ENCODE assay signal across 11 cellular contexts in genomic region chr22:17867160-17867785, GRCh38.
DNase-seq lines count a peak whose midpoint lies in the region; TF ChIP-seq lines count a peak whose summit lies in the region.
"Had no signal": no experiment of that assay in that cellular context is flagged by ENCODE, and none has a peak within 500 bp of the region (broad histone marks: within the 10 kb centered on the region; RNA-seq: fewer than 3 reads in every experiment).

No MANE protein-coding gene starts in this region.

- no peaks in the 10 kb centered on the region for H3K9me3 Mint-ChIP-seq in activated CD4-positive, alpha-beta T cell treated with anti-CD3 and anti-CD28 coated beads, Interleukin-2, amount 10 ng/mL, durations not matched to agents 7 days and 5 days
- peaks cover 4% of the 10 kb centered on the region for H3K9me3 Mint-ChIP-seq in glutamatergic neuron (ENCODE audit: unreplicated experiment)
- H3K9me3 Mint-ChIP-seq: central memory CD8-positive, alpha-beta T cell; WTC11 had no signal

- DNase-seq in NCI-H1092 treated with DMSO at 0.1 percent for 48 hours (lab: John Stamatoyannopoulos, UW) (peak; percentile 37), erythroblast (lab: John Stamatoyannopoulos, UW) (peak; percentile 30 to 34), glutamatergic neuron (no peak)
- DNase-seq in activated CD4-positive, alpha-beta T cell treated with anti-CD3 and anti-CD28 coated beads, Interleukin-2, amount 10 ng/mL, durations not matched to agents 7 days and 5 days = no peak
- DNase-seq in activated naive CD4-positive, alpha-beta T cell treated with anti-CD3 and anti-CD28 coated beads, Interleukin-2, amount 50 U/mL, for 16 hours = no peak
- DNase-seq in activated CD4-positive, alpha-beta T cell treated with anti-CD3 and anti-CD28 coated beads, Interleukin-2, amount 50 U/mL, for 4 hours = no peak
- DNase-seq: NCI-H187 treated with DMSO at 0.1 percent for 48 hours had no signal

- H4K20me1 ChIP-seq in BLaER1 treated with 17β-estradiol and CSF1 and Interleukin-3, amounts not matched to agents 10 nM and 100 nM = peaks cover 0 to 52% (median 0%) of the 10 kb centered on the region in 11 experiments; a peak in 4 of 22 replicates

- no peak for TF ChIP-seq POLR2A in erythroblast (IDR thresholded peaks at IDR 0.05; ENCODE audit: low read length)

- H3K27me3 ChIP-seq in BLaER1 treated with 17β-estradiol and CSF1 and Interleukin-3, amounts not matched to agents 10 nM and 100 nM = no peaks in the 10 kb centered on the region
- no peaks in the 10 kb centered on the region for H3K27me3 ChIP-seq in parathyroid adenoma (ENCODE audit: control insufficient read depth, insufficient read depth, low read length)

- H3K4me3 ChIP-seq in BLaER1 treated with 17β-estradiol and CSF1 and Interleukin-3, amounts not matched to agents 10 nM and 100 nM = no peak overlapping the region
- H3K4me3 ChIP-seq in parathyroid adenoma (ENCODE audit: low read depth, low read length) = no peak overlapping the region

- H3K9me3 ChIP-seq in BLaER1 treated with 17β-estradiol and CSF1 and Interleukin-3, amounts not matched to agents 10 nM and 100 nM (replicated peaks in 1 of 11) = no peaks in the 10 kb centered on the region
- H3K9me3 ChIP-seq in parathyroid adenoma (ENCODE audit: control insufficient read depth, low read length) = no peaks in the 10 kb centered on the region

- H3K4me3 Mint-ChIP-seq in activated CD4-positive, alpha-beta T cell treated with anti-CD3 and anti-CD28 coated beads, Interleukin-2, amount 10 ng/mL, durations not matched to agents 7 days and 5 days = no peak overlapping the region
- H3K4me3 Mint-ChIP-seq in glutamatergic neuron (ENCODE audit: unreplicated experiment) = no peak overlapping the region
- H3K4me3 Mint-ChIP-seq: central memory CD8-positive, alpha-beta T cell; WTC11 had no signal

- no peak overlapping the region for H3K27ac Mint-ChIP-seq in activated CD4-positive, alpha-beta T cell treated with anti-CD3 and anti-CD28 coated beads, Interleukin-2, amount 10 ng/mL, durations not matched to agents 7 days and 5 days
- H3K27ac Mint-ChIP-seq in glutamatergic neuron (ENCODE audit: unreplicated experiment) = no peak overlapping the region
- H3K27ac Mint-ChIP-seq: WTC11 had no signal

- no peak overlapping the region for H3K27ac ChIP-seq in BLaER1 treated with 17β-estradiol and CSF1 and Interleukin-3, amounts not matched to agents 10 nM and 100 nM
- no peak overlapping the region for H3K27ac ChIP-seq in parathyroid adenoma

- H3K4me1 ChIP-seq in BLaER1 treated with 17β-estradiol and CSF1 and Interleukin-3, amounts not matched to agents 10 nM and 100 nM = peaks cover 15 to 36% (median 32%) of the 10 kb centered on the region in 10 experiments
- H3K4me1 ChIP-seq in parathyroid adenoma = no peaks in the 10 kb centered on the region

- CTCF ChIA-PET in activated CD4-positive, alpha-beta T cell treated with anti-CD3 and anti-CD28 coated beads, Interleukin-2, amount 10 ng/mL, durations not matched to agents 7 days and 5 days (lab: Charles Lee) = no interaction called here

- no peaks in the 10 kb centered on the region for H3K27me3 Mint-ChIP-seq in activated CD4-positive, alpha-beta T cell treated with anti-CD3 and anti-CD28 coated beads, Interleukin-2, amount 10 ng/mL, durations not matched to agents 7 days and 5 days
- peaks cover 4% of the 10 kb centered on the region for H3K27me3 Mint-ChIP-seq in glutamatergic neuron (ENCODE audit: unreplicated experiment)
- H3K27me3 Mint-ChIP-seq: central memory CD8-positive, alpha-beta T cell had no signal

- H3K4me1 Mint-ChIP-seq in activated CD4-positive, alpha-beta T cell treated with anti-CD3 and anti-CD28 coated beads, Interleukin-2, amount 10 ng/mL, durations not matched to agents 7 days and 5 days = peaks cover 14% of the 10 kb centered on the region
- H3K4me1 Mint-ChIP-seq in glutamatergic neuron (ENCODE audit: low read depth, unreplicated experiment) = peaks cover 2% of the 10 kb centered on the region
- H3K4me1 Mint-ChIP-seq: central memory CD8-positive, alpha-beta T cell; WTC11 had no signal

- H3K36me3 Mint-ChIP-seq in activated CD4-positive, alpha-beta T cell treated with anti-CD3 and anti-CD28 coated beads, Interleukin-2, amount 10 ng/mL, durations not matched to agents 7 days and 5 days (ENCODE audit: low read depth) = no peaks in the 10 kb centered on the region
- H3K36me3 Mint-ChIP-seq in glutamatergic neuron (ENCODE audit: unreplicated experiment) = peaks cover 9% of the 10 kb centered on the region

- H3K9ac ChIP-seq in BLaER1 treated with 17β-estradiol and CSF1 and Interleukin-3, amounts not matched to agents 10 nM and 100 nM = no peak overlapping the region
- H3K9ac ChIP-seq in parathyroid adenoma = no peak overlapping the region

- POLR2A ChIA-PET in activated CD4-positive, alpha-beta T cell treated with anti-CD3 and anti-CD28 coated beads, Interleukin-2, amount 10 ng/mL, durations not matched to agents 7 days and 5 days (lab: Charles Lee) = no interaction called here

- H3K4me2 ChIP-seq in BLaER1 treated with 17β-estradiol and CSF1 and Interleukin-3, amounts not matched to agents 10 nM and 100 nM = peak overlapping the region; percentile 43 to 89 (median 76)
- H3K4me2 ChIP-seq in parathyroid adenoma (ENCODE audit: low read length) = peak overlapping the region; percentile 7

- H3K79me2 ChIP-seq in parathyroid adenoma = no peaks in the 10 kb centered on the region

- peaks cover 38 to 76% (median 69%) of the 10 kb centered on the region in 11 experiments for H3K36me3 ChIP-seq in BLaER1 treated with 17β-estradiol and CSF1 and Interleukin-3, amounts not matched to agents 10 nM and 100 nM
- H3K36me3 ChIP-seq in parathyroid adenoma (ENCODE audit: control insufficient read depth, insufficient read depth, low read length) = no peaks in the 10 kb centered on the region

- TF ChIP-seq CTCF in parathyroid adenoma (IDR thresholded peaks at IDR 0.05) = no peak
- TF ChIP-seq CTCF in glutamatergic neuron (IDR thresholded peaks at IDR 0.05; ENCODE audit: partially characterized antibody, unreplicated experiment) = no peak

- H2AFZ ChIP-seq in parathyroid adenoma = no peak overlapping the region

Comparison
In these comparisons a context has a peak if more than half of its experiments do, and no peak if none do; other contexts are left out.
1. DNase-seq: peak in NCI-H1092 treated with DMSO at 0.1 percent for 48 hours (single experiment) and erythroblast (2 of 2); none in activated CD4-positive, alpha-beta T cell treated with anti-CD3 and anti-CD28 coated beads, Interleukin-2, amount 10 ng/mL, durations not matched to agents 7 days and 5 days (single experiment), activated naive CD4-positive, alpha-beta T cell treated with anti-CD3 and anti-CD28 coated beads, Interleukin-2, amount 50 U/mL, for 16 hours (single experiment), activated CD4-positive, alpha-beta T cell treated with anti-CD3 and anti-CD28 coated beads, Interleukin-2, amount 50 U/mL, for 4 hours (0 of 2) and glutamatergic neuron (single experiment).